In the genomic region with DNA sequence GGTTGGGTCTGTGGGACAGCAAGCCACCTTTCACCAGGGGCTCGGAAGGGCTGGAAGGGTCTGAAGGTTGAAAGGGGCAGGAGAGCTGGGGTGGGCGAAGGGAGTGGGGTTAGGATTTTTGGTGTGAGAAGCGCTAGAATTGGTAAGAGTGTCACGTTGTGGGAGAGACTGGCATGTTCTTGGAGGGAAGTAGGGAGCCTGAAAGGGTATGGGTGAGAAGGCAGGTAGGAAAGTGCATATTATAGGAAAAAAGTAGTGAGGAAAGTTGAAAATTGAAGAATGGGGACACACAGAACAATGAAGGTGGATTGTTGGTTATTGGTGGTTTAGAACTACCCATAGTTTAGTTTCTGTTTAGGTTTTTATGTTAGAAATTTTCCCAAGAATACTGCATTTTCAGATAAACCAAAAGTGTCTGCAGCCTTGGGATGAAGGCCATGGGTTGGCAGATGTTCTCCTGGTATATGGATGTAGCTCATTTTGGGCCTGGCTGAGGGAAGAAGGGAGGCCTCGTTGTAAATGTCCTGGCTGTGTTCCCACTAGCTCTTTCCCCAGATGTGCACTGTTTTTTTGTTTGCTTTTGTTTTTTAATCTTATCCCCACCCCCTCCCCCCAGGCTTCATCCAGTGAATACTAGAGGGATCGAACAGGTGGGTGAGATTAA, we compare ENCODE assay signal across 1 cellular context.
TF ChIP-seq lines count a peak whose summit lies in the region.

No MANE protein-coding gene starts in this region.

TF ChIP-seq in H1, 55 proteins besides CTCF, POLR2A, EP300 and RAD21:
- no peak for TF ChIP-seq CHD1 (IDR thresholded peaks at IDR 0.05; ENCODE audit: low read depth, low read length)
